Comparison of ENCODE assay signal across 24 cellular contexts in genomic region chr19:36081894-36082293, GRCh38. TPM values are rescaled to one million over a fixed set of nuclear protein-coding genes. Genes with fewer than 3 reads are reported as not detected.
"Had no signal": no experiment of that assay in that cellular context is flagged by ENCODE, and none has a peak within 500 bp of the region (broad histone marks: within the 10 kb centered on the region; RNA-seq: fewer than 3 reads in every experiment).

No MANE protein-coding gene starts in this region.

- H2AFZ ChIP-seq: hepatocyte had no signal

- H3K27ac ChIP-seq: hepatocyte, skin epidermis, transverse colon, vagina had no signal

- H3K9me3 Mint-ChIP-seq: activated naive CD4-positive, alpha-beta T cell treated with anti-CD3 and anti-CD28 coated beads, Interleukin-2, amount 10 ng/mL, durations not matched to agents 7 days and 5 days; endodermal cell; mesothelial cell of epicardium; nephron had no signal

- H3K9me3 ChIP-seq: transverse colon, vagina had no signal

- H3K4me3 Mint-ChIP-seq: activated naive CD4-positive, alpha-beta T cell treated with anti-CD3 and anti-CD28 coated beads, Interleukin-2, amount 10 ng/mL, durations not matched to agents 7 days and 5 days; endodermal cell; mesothelial cell of epicardium; nephron had no signal

- H3K27me3 Mint-ChIP-seq: activated naive CD4-positive, alpha-beta T cell treated with anti-CD3 and anti-CD28 coated beads, Interleukin-2, amount 10 ng/mL, durations not matched to agents 7 days and 5 days; progenitor cell of endocrine pancreas had no signal

- H3K4me1 ChIP-seq: transverse colon, vagina had no signal

- H3K27me3 ChIP-seq: hepatocyte, transverse colon, vagina had no signal

- H3K36me3 ChIP-seq: transverse colon, vagina had no signal

- H3K4me2 ChIP-seq: hepatocyte had no signal

- DNase-seq: activated CD4-positive, alpha-beta T cell treated with anti-CD3 and anti-CD28 coated beads, Interleukin-2, amount 50 U/mL, for 1 hour; activated CD4-positive, CD25-positive, alpha-beta regulatory T cell treated with anti-CD3 and anti-CD28 coated beads, Interleukin-2, amount 50 U/mL, for 72 hours; activated CD8-positive, alpha-beta memory T cell treated with anti-CD3 and anti-CD28 coated beads, Interleukin-2, amount 50 U/mL, for 4 hours; activated effector memory CD4-positive, alpha-beta T cell treated with Interleukin-2 at 50 U/mL for 16 hours; activated naive CD4-positive, alpha-beta T cell treated with anti-CD3 and anti-CD28 coated beads, Interleukin-2, amount 10 ng/mL, durations not matched to agents 7 days and 5 days; activated T-cell treated with anti-CD3 and anti-CD28 coated beads, Interleukin-2, amount 50 U/mL, for 48 hours; endodermal cell; erythroblast; islet precursor cell; stimulated activated naive CD8-positive, alpha-beta T cell treated with anti-CD3 and anti-CD28 coated beads, Interleukin-15, Interleukin-2, amounts not matched to agents 100 U/mL and 50 U/mL, for 24 hours; T-helper 1 cell; T1000; transverse colon had no signal

- H3K4me3 ChIP-seq: hepatocyte, lung, skin epidermis, transverse colon, vagina had no signal

- H3K4me1 Mint-ChIP-seq: activated naive CD4-positive, alpha-beta T cell treated with anti-CD3 and anti-CD28 coated beads, Interleukin-2, amount 10 ng/mL, durations not matched to agents 7 days and 5 days; endodermal cell; mesothelial cell of epicardium; nephron had no signal

- H3K27ac Mint-ChIP-seq: activated naive CD4-positive, alpha-beta T cell treated with anti-CD3 and anti-CD28 coated beads, Interleukin-2, amount 10 ng/mL, durations not matched to agents 7 days and 5 days; endodermal cell; mesothelial cell of epicardium; nephron had no signal

RNA-seq across cellular contexts. Expression of gene OVOL3, which starts 29.0 kb away (rescaled TPM):
- total RNA-seq: dermis microvascular lymphatic vessel endothelial cell, endodermal cell, glomerular endothelial cell, hepatocyte, left lobe of liver, lung, mesothelial cell of epicardium, progenitor cell of endocrine pancreas, transverse colon, vagina had no signal
- polyA plus RNA-seq: adipose tissue, hepatocyte, lung had no signal
